In the genomic region with DNA sequence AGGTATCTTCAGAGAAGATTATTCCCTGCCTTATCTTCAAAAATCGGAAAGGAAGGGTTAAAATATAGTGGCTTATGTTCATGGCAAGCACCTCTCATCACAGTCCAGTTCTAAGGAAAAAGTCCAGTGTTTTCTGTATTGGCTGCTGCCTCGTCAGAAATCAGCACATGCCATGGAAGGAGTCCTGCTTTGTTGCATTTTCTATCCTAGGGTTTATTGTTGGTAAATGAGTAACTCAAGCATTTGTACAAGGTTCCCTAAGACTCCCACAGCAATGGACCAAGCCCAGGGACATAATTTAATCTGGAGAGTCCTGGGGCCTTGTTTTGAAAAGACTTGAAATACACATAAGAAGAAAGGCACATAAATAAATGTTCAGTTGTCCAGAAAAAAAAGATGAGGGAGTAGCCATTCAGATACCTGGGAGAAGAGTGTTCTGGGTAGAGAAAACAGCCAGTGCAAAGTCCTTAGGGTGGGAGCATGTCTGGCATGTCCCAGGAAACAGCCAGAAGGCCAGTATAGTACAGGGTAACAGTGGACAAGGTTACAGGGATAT, we compare ENCODE assay signal across 1 cellular context.
TF ChIP-seq lines count a peak whose summit lies in the region.

No MANE protein-coding gene starts in this region.

TF ChIP-seq in HepG2, 621 proteins besides CTCF, POLR2A, EP300 and RAD21 (continued from another document and continues in another):
- TF ChIP-seq, protein P1, sequence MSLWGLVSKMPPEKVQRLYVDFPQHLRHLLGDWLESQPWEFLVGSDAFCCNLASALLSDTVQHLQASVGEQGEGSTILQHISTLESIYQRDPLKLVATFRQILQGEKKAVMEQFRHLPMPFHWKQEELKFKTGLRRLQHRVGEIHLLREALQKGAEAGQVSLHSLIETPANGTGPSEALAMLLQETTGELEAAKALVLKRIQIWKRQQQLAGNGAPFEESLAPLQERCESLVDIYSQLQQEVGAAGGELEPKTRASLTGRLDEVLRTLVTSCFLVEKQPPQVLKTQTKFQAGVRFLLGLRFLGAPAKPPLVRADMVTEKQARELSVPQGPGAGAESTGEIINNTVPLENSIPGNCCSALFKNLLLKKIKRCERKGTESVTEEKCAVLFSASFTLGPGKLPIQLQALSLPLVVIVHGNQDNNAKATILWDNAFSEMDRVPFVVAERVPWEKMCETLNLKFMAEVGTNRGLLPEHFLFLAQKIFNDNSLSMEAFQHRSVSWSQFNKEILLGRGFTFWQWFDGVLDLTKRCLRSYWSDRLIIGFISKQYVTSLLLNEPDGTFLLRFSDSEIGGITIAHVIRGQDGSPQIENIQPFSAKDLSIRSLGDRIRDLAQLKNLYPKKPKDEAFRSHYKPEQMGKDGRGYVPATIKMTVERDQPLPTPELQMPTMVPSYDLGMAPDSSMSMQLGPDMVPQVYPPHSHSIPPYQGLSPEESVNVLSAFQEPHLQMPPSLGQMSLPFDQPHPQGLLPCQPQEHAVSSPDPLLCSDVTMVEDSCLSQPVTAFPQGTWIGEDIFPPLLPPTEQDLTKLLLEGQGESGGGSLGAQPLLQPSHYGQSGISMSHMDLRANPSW (CRISPR knock-in tag; IDR thresholded peaks at IDR 0.05; ENCODE audit: borderline replicate concordance): no peak
- TF ChIP-seq, protein P2, sequence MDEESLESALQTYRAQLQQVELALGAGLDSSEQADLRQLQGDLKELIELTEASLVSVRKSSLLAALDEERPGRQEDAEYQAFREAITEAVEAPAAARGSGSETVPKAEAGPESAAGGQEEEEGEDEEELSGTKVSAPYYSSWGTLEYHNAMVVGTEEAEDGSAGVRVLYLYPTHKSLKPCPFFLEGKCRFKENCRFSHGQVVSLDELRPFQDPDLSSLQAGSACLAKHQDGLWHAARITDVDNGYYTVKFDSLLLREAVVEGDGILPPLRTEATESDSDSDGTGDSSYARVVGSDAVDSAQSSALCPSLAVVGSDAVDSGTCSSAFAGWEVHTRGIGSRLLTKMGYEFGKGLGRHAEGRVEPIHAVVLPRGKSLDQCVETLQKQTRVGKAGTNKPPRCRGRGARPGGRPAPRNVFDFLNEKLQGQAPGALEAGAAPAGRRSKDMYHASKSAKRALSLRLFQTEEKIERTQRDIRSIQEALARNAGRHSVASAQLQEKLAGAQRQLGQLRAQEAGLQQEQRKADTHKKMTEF (CRISPR knock-in tag; IDR thresholded peaks at IDR 0.05): no peak
- TF ChIP-seq ZNF557 (CRISPR knock-in tag; IDR thresholded peaks at IDR 0.05) (peak; percentile 40; the same call in 1 of the 2 replicates), PPARG (CRISPR knock-in tag; conservative IDR thresholded peaks at IDR 0.05) (0 out of 2 replicates have a peak, but pooled peaks have one; percentile 16), NFKBIZ (CRISPR knock-in tag; IDR thresholded peaks at IDR 0.05) (no peak), ZKSCAN8 (CRISPR knock-in tag; IDR thresholded peaks at IDR 0.05; ENCODE audit: borderline replicate concordance) (peak; percentile 27; the same call in 1 of the 2 replicates), ZNF629 (CRISPR knock-in tag; conservative IDR thresholded peaks at IDR 0.05) (peak; percentile 18; the same call in 1 of the 2 replicates), MAFG (CRISPR knock-in tag; IDR thresholded peaks at IDR 0.05) (no peak), ZNF224 (CRISPR knock-in tag; IDR thresholded peaks at IDR 0.05) (0 out of 2 replicates have a peak, but pooled peaks have one; percentile 46), ZNF644 (CRISPR knock-in tag; IDR thresholded peaks at IDR 0.05; ENCODE audit: low read depth) (0 out of 2 replicates have a peak, but pooled peaks have one; percentile 46), ELF4 (CRISPR knock-in tag; IDR thresholded peaks at IDR 0.05; ENCODE audit: borderline replicate concordance) (peak; percentile 50; the same call in 1 of the 2 replicates), ASH2L (IDR thresholded peaks at IDR 0.05; ENCODE audit: insufficient read length, low read depth, low read length) (peak; percentile 26), TOE1 (CRISPR knock-in tag; IDR thresholded peaks at IDR 0.05) (0 out of 2 replicates have a peak, but pooled peaks have one; percentile 24), HOXA5 (CRISPR knock-in tag; IDR thresholded peaks at IDR 0.05) (peak; percentile 35; the same call in 1 of the 2 replicates), SMYD3 (CRISPR knock-in tag; IDR thresholded peaks at IDR 0.05) (peak; percentile 78; the same call in 1 of the 2 replicates), ERF (CRISPR knock-in tag; IDR thresholded peaks at IDR 0.05) (peak; percentile 37; the same call in 1 of the 2 replicates), TARDBP (CRISPR knock-in tag; IDR thresholded peaks at IDR 0.05) (peak; percentile 31; the same call in 1 of the 2 replicates), ZNF724P (CRISPR knock-in tag; IDR thresholded peaks at IDR 0.05; ENCODE audit: borderline replicate concordance) (0 out of 2 replicates have a peak, but pooled peaks have one; percentile 53), ZNF430 (CRISPR knock-in tag; IDR thresholded peaks at IDR 0.05) (0 out of 2 replicates have a peak, but pooled peaks have one; percentile 25), CC2D1A (CRISPR knock-in tag; IDR thresholded peaks at IDR 0.05) (peak; percentile 58; the same call in 1 of the 2 replicates)
- TF ChIP-seq, protein P3, sequence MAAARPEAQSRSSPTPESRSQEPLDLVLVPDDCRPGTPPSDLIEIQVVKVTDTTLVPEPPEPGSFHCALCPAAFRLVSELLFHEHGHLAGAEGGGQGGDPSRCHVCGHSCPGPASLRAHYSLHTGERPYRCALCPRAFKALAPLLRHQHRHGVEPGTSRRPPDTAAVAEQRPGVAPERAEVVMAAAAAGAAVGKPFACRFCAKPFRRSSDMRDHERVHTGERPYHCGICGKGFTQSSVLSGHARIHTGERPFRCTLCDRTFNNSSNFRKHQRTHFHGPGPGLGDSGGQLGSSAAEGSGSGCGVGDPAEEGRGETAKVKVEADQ (CRISPR knock-in tag; IDR thresholded peaks at IDR 0.05; ENCODE audit: borderline replicate concordance): 0 out of 2 replicates have a peak, but pooled peaks have one; percentile 24
- TF ChIP-seq, protein P4, sequence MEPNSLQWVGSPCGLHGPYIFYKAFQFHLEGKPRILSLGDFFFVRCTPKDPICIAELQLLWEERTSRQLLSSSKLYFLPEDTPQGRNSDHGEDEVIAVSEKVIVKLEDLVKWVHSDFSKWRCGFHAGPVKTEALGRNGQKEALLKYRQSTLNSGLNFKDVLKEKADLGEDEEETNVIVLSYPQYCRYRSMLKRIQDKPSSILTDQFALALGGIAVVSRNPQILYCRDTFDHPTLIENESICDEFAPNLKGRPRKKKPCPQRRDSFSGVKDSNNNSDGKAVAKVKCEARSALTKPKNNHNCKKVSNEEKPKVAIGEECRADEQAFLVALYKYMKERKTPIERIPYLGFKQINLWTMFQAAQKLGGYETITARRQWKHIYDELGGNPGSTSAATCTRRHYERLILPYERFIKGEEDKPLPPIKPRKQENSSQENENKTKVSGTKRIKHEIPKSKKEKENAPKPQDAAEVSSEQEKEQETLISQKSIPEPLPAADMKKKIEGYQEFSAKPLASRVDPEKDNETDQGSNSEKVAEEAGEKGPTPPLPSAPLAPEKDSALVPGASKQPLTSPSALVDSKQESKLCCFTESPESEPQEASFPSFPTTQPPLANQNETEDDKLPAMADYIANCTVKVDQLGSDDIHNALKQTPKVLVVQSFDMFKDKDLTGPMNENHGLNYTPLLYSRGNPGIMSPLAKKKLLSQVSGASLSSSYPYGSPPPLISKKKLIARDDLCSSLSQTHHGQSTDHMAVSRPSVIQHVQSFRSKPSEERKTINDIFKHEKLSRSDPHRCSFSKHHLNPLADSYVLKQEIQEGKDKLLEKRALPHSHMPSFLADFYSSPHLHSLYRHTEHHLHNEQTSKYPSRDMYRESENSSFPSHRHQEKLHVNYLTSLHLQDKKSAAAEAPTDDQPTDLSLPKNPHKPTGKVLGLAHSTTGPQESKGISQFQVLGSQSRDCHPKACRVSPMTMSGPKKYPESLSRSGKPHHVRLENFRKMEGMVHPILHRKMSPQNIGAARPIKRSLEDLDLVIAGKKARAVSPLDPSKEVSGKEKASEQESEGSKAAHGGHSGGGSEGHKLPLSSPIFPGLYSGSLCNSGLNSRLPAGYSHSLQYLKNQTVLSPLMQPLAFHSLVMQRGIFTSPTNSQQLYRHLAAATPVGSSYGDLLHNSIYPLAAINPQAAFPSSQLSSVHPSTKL (CRISPR knock-in tag; IDR thresholded peaks at IDR 0.05): peak; percentile 60
- TF ChIP-seq, protein P5, sequence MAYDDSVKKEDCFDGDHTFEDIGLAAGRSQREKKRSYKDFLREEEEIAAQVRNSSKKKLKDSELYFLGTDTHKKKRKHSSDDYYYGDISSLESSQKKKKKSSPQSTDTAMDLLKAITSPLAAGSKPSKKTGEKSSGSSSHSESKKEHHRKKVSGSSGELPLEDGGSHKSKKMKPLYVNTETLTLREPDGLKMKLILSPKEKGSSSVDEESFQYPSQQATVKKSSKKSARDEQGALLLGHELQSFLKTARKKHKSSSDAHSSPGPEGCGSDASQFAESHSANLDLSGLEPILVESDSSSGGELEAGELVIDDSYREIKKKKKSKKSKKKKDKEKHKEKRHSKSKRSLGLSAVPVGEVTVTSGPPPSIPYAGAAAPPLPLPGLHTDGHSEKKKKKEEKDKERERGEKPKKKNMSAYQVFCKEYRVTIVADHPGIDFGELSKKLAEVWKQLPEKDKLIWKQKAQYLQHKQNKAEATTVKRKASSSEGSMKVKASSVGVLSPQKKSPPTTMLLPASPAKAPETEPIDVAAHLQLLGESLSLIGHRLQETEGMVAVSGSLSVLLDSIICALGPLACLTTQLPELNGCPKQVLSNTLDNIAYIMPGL (CRISPR knock-in tag; IDR thresholded peaks at IDR 0.05; ENCODE audit: borderline replicate concordance in 1 of 2, low read depth in 1 of 2): 0 out of 4 replicates have a peak, but pooled peaks of 1 of the 2 experiments have one; percentile 44
- TF ChIP-seq, protein P6, sequence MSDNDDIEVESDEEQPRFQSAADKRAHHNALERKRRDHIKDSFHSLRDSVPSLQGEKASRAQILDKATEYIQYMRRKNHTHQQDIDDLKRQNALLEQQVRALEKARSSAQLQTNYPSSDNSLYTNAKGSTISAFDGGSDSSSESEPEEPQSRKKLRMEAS (IDR thresholded peaks at IDR 0.05): peak; percentile 91
- TF ChIP-seq, protein P7, sequence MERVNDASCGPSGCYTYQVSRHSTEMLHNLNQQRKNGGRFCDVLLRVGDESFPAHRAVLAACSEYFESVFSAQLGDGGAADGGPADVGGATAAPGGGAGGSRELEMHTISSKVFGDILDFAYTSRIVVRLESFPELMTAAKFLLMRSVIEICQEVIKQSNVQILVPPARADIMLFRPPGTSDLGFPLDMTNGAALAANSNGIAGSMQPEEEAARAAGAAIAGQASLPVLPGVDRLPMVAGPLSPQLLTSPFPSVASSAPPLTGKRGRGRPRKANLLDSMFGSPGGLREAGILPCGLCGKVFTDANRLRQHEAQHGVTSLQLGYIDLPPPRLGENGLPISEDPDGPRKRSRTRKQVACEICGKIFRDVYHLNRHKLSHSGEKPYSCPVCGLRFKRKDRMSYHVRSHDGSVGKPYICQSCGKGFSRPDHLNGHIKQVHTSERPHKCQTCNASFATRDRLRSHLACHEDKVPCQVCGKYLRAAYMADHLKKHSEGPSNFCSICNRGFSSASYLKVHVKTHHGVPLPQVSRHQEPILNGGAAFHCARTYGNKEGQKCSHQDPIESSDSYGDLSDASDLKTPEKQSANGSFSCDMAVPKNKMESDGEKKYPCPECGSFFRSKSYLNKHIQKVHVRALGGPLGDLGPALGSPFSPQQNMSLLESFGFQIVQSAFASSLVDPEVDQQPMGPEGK (CRISPR knock-in tag; IDR thresholded peaks at IDR 0.05): peak; percentile 14; the same call in 1 of the 2 replicates
- TF ChIP-seq, protein P8, sequence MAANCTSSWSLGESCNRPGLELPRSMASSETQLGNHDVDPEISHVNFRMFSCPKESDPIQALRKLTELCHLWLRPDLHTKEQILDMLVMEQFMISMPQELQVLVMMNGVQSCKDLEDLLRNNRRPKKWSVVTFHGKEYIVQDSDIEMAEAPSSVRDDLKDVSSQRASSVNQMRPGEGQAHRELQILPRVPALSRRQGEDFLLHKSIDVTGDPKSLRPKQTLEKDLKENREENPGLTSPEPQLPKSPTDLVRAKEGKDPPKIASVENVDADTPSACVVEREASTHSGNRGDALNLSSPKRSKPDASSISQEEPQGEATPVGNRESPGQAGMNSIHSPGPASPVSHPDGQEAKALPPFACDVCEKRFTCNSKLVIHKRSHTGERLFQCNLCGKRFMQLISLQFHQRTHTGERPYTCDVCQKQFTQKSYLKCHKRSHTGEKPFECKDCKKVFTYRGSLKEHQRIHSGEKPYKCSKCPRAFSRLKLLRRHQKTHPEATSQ (CRISPR knock-in tag; IDR thresholded peaks at IDR 0.05; ENCODE audit: borderline replicate concordance): no peak
- TF ChIP-seq, protein P9, sequence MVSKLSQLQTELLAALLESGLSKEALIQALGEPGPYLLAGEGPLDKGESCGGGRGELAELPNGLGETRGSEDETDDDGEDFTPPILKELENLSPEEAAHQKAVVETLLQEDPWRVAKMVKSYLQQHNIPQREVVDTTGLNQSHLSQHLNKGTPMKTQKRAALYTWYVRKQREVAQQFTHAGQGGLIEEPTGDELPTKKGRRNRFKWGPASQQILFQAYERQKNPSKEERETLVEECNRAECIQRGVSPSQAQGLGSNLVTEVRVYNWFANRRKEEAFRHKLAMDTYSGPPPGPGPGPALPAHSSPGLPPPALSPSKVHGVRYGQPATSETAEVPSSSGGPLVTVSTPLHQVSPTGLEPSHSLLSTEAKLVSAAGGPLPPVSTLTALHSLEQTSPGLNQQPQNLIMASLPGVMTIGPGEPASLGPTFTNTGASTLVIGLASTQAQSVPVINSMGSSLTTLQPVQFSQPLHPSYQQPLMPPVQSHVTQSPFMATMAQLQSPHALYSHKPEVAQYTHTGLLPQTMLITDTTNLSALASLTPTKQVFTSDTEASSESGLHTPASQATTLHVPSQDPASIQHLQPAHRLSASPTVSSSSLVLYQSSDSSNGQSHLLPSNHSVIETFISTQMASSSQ (IDR thresholded peaks at IDR 0.05; ENCODE audit: low read depth): peak; percentile 49; the same call in 1 of the 2 replicates
- TF ChIP-seq, protein P9 (CRISPR knock-in tag; IDR thresholded peaks at IDR 0.05; ENCODE audit: borderline replicate concordance): no peak
- TF ChIP-seq, protein P10, sequence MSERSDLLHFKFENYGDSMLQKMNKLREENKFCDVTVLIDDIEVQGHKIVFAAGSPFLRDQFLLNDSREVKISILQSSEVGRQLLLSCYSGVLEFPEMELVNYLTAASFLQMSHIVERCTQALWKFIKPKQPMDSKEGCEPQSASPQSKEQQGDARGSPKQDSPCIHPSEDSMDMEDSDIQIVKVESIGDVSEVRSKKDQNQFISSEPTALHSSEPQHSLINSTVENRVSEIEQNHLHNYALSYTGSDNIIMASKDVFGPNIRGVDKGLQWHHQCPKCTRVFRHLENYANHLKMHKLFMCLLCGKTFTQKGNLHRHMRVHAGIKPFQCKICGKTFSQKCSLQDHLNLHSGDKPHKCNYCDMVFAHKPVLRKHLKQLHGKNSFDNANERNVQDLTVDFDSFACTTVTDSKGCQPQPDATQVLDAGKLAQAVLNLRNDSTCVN (CRISPR knock-in tag; IDR thresholded peaks at IDR 0.05; ENCODE audit: borderline replicate concordance): 0 out of 2 replicates have a peak, but pooled peaks have one; percentile 43
